21 cellular contexts compared by ENCODE assay signal in the genomic region with DNA sequence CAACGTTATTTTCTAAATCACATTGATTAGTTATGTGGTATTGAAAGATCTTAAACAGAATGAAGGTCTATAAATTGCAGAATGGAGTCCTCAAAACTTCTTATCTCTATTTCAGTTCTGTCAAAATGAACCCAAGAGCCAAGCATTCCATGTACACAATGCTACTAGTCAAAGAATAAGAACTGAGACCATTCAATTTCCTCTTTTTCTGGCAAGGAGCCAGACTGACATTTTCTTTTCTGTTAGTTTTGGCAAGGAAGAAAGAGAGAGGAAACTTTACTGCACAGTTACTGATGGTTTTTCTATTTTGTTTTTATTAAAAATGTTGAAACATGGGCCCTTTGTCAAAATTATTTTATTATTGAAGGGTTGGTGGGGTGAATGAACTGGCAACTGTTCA.
DNase-seq lines count a peak whose midpoint lies in the region; ATAC-seq, FAIRE-seq and TF ChIP-seq lines count a peak whose summit lies in the region.
"Had no signal": no experiment of that assay in that cellular context is flagged by ENCODE, and none has a peak within 500 bp of the region (broad histone marks: within the 10 kb centered on the region; RNA-seq: fewer than 3 reads in every experiment).

No MANE protein-coding gene starts in this region.

- no peaks in the 10 kb centered on the region for H3K79me2 ChIP-seq in HepG2 (ENCODE audit: insufficient read depth, low read length)

- TF ChIP-seq CTCF in astrocyte of the spinal cord (IDR thresholded peaks at IDR 0.05; ENCODE audit: low read depth, low read length) (no peak), type B pancreatic cell (conservative IDR thresholded peaks at IDR 0.05) (no peak), RWPE1 (conservative IDR thresholded peaks at IDR 0.05; ENCODE audit: low read depth) (no peak), HepG2 (CRISPR knock-in tag; IDR thresholded peaks at IDR 0.05) (no peak)

- no peak for FAIRE-seq in HepG2 (lab: Jason Lieb, UNC)

- peak; percentile 10 for DNase-seq in A172 (ENCODE audit: low spot score)
- peak; percentile 48 for DNase-seq in LHCN-M2 (ENCODE audit: low read depth)
- DNase-seq in astrocyte of the spinal cord (ENCODE audit: low read depth, low spot score), result peak; percentile 78
- peak; percentile 61 for DNase-seq in iris pigment epithelial cell (ENCODE audit: low read depth)
- DNase-seq in type B pancreatic cell (ENCODE audit: extremely low spot score, unreplicated experiment), result no peak
- DNase-seq in RWPE1 (ENCODE audit: low spot score), result no peak
- no peak for DNase-seq in HepG2 (ENCODE audit: low spot score)
- no peak for DNase-seq in left lobe of liver (ENCODE audit: low spot score)
- DNase-seq: activated naive CD4-positive, alpha-beta T cell treated with Interleukin-2 at 50 U/mL for 16 hours; aorta; head of caudate nucleus; HFFc6; immature natural killer cell; natural killer cell; NCI-H1436; NK-92 treated with Interleukin-12 subunit alpha and Interleukin-12 subunit beta, amount 100 ng/mL, for 24 hours; psoas muscle; T-helper 1 cell; thyroid gland had no signal

- no peaks in the 10 kb centered on the region for H3K27me3 ChIP-seq in HepG2 (ENCODE audit: control insufficient read depth in 1 of 2, insufficient read depth in 2 of 2, low read length in 2 of 2)
- H3K27me3 ChIP-seq: thyroid gland had no signal

- no peak overlapping the region for H2AFZ ChIP-seq in HepG2 (ENCODE audit: low read length)

- no peaks in the 10 kb centered on the region for H3K4me1 ChIP-seq in HepG2 (ENCODE audit: insufficient read depth, low read length)
- H3K4me1 ChIP-seq: psoas muscle, thyroid gland had no signal

- H3K27ac ChIP-seq in RWPE1 (no peak overlapping the region), HepG2 (ENCODE audit: extremely low read length, insufficient read depth, low read length) (no peak overlapping the region)
- H3K27ac ChIP-seq: psoas muscle, thyroid gland had no signal

- H3K27me3 Mint-ChIP-seq in type B pancreatic cell, result no peaks in the 10 kb centered on the region
- H3K27me3 Mint-ChIP-seq: memory B cell had no signal

- CTCF ChIA-PET in RWPE1 (lab: Yijun Ruan, JAX), result no interaction called here
- CTCF ChIA-PET in HepG2 (lab: Yijun Ruan, JAX; ENCODE audit: low intra/inter-chr PET ratio, low total read pairs), result no interaction called here

- H3K9ac ChIP-seq in HepG2 (ENCODE audit: insufficient read depth, low read depth, low read length), result no peak overlapping the region

- no peak overlapping the region for H3K4me2 ChIP-seq in HepG2 (ENCODE audit: low read depth, low read length)

- no TSS peak for BruUV-seq in HepG2 (replicated peaks; lab: Mats Ljungman, UMichigan)

- ATAC-seq in HepG2 (no peak), left lobe of liver (no peak)
- ATAC-seq: natural killer cell, psoas muscle had no signal

- TF ChIP-seq POLR2A in HepG2 (IDR thresholded peaks at IDR 0.05; ENCODE audit: insufficient read depth in 1 of 2, low read depth in 2 of 2, low read length in 2 of 2), result no peak

- intact Hi-C loops in HepG2 (cut with micrococcal nuclease; ENCODE audit: unreplicated experiment), result no loop called here

- H3K4me3 ChIP-seq in astrocyte of the spinal cord (ENCODE audit: low read depth, low read length) (no peak overlapping the region), HepG2 (replicated peaks in 1 of 3; ENCODE audit: insufficient read depth in 1 of 3, low read depth in 2 of 3, low read length in 3 of 3) (no peak overlapping the region)
- H3K4me3 ChIP-seq: psoas muscle, thyroid gland had no signal

- POLR2A ChIA-PET in RWPE1 (lab: Yijun Ruan, JAX; ENCODE audit: low non-redundant PET), result no interaction called here
- POLR2A ChIA-PET in HepG2 (lab: Yijun Ruan, JAX), result no interaction called here

- H3K9me3 Mint-ChIP-seq in type B pancreatic cell, result no peaks in the 10 kb centered on the region
- H3K9me3 Mint-ChIP-seq: HFFc6, memory B cell, natural killer cell had no signal

- 0% methylated on average over 1 of the region's 1 CpG for WGBS in HepG2 (ENCODE audit: low lambda C conversion rate)

- H3K4me3 Mint-ChIP-seq in type B pancreatic cell, result no peak overlapping the region
- H3K4me3 Mint-ChIP-seq: CD14-positive monocyte, HFFc6, immature natural killer cell, memory B cell, natural killer cell had no signal

- H4K20me1 ChIP-seq in HepG2 (ENCODE audit: insufficient read depth, low read length), result no peaks in the 10 kb centered on the region

- H3K27ac Mint-ChIP-seq in type B pancreatic cell, result no peak overlapping the region
- H3K27ac Mint-ChIP-seq: CD14-positive monocyte, HFFc6, immature natural killer cell, memory B cell, natural killer cell had no signal

- H3K9me3 ChIP-seq in HepG2 (ENCODE audit: low read length), result peaks cover 36% of the 10 kb centered on the region
- H3K9me3 ChIP-seq: psoas muscle, thyroid gland had no signal

- TF ChIP-seq EP300 in HepG2 (IDR thresholded peaks at IDR 0.05; ENCODE audit: low read depth in 2 of 2, low read length in 2 of 2) (no peak), HepG2 (CRISPR knock-in tag; IDR thresholded peaks at IDR 0.05; ENCODE audit: borderline replicate concordance) (no peak)

- TF ChIP-seq RAD21 in HepG2 (CRISPR knock-in tag; IDR thresholded peaks at IDR 0.05), result no peak

- no peaks in the 10 kb centered on the region for H3K36me3 ChIP-seq in HepG2 (replicated peaks in 1 of 2; ENCODE audit: control insufficient read depth in 1 of 2, insufficient read depth in 2 of 2, low read length in 2 of 2)
- H3K36me3 ChIP-seq: thyroid gland had no signal

- in situ Hi-C loops in astrocyte of the spinal cord (cut with HindIII; ENCODE audit: low sequenced_read_pairs) (no loop called here), HepG2 (cut with HindIII; ENCODE audit: extremely low pct_ligation_motif_present, low pct_unique_long_range_greater_than_20kb) (no loop called here)

- peaks cover 9% of the 10 kb centered on the region for H3K4me1 Mint-ChIP-seq in type B pancreatic cell (ENCODE audit: unreplicated experiment)
- H3K4me1 Mint-ChIP-seq: CD14-positive monocyte, immature natural killer cell, memory B cell, natural killer cell had no signal

- no peaks in the 10 kb centered on the region for H3K36me3 Mint-ChIP-seq in type B pancreatic cell
- H3K36me3 Mint-ChIP-seq: CD14-positive monocyte, immature natural killer cell, memory B cell, natural killer cell had no signal

TF ChIP-seq in HepG2, 621 proteins besides CTCF, POLR2A, EP300 and RAD21 (continues in another document):
- TF ChIP-seq ZNF329 (CRISPR knock-in tag; IDR thresholded peaks at IDR 0.05; ENCODE audit: low read depth) (no peak), NR1H2 (CRISPR knock-in tag; IDR thresholded peaks at IDR 0.05; ENCODE audit: borderline replicate concordance, low read depth) (no peak), HNF4A (CRISPR knock-in tag; IDR thresholded peaks at IDR 0.05) (no peak), ZNF317 (CRISPR knock-in tag; IDR thresholded peaks at IDR 0.05) (no peak), YEATS4 (CRISPR knock-in tag; IDR thresholded peaks at IDR 0.05; ENCODE audit: borderline replicate concordance) (no peak), RERE (CRISPR knock-in tag; IDR thresholded peaks at IDR 0.05; ENCODE audit: low read depth) (no peak), IRX3 (CRISPR knock-in tag; IDR thresholded peaks at IDR 0.05; ENCODE audit: borderline replicate concordance, low read depth) (no peak), NFATC3 (CRISPR knock-in tag; IDR thresholded peaks at IDR 0.05) (no peak), RNF2 (conservative IDR thresholded peaks at IDR 0.05; ENCODE audit: low read depth) (no peak), ZNF501 (CRISPR knock-in tag; IDR thresholded peaks at IDR 0.05) (no peak), FOSL1 (CRISPR knock-in tag; IDR thresholded peaks at IDR 0.05; ENCODE audit: borderline replicate concordance) (no peak), SIX1 (CRISPR knock-in tag; IDR thresholded peaks at IDR 0.05; ENCODE audit: borderline replicate concordance) (no peak), NAIF1 (CRISPR knock-in tag; IDR thresholded peaks at IDR 0.05; ENCODE audit: borderline replicate concordance) (no peak), NFYB (CRISPR knock-in tag; IDR thresholded peaks at IDR 0.05) (no peak)

Comparison
In these comparisons a context has a peak if more than half of its experiments do, and no peak if none do; other contexts are left out.
1. DNase-seq: peak in A172 (single experiment), LHCN-M2 (single experiment), astrocyte of the spinal cord (single experiment) and iris pigment epithelial cell (single experiment); none in type B pancreatic cell (single experiment), RWPE1 (single experiment), HepG2 (single experiment) and left lobe of liver (single experiment).